ENCODE assay signal across 8 cellular contexts in genomic region chr16:2979669-2980226, GRCh38. TPM values are rescaled to one million over a fixed set of nuclear protein-coding genes. Genes with fewer than 3 reads are reported as not detected.
DNase-seq lines count a peak whose midpoint lies in the region; ATAC-seq and TF ChIP-seq lines count a peak whose summit lies in the region.

No MANE protein-coding gene starts in this region.

- H3K4me3 ChIP-seq in DND-41 (ENCODE audit: low read depth in 1 of 2, low read length in 2 of 2): peak overlapping the region; percentile 77 to 82
- H3K4me3 ChIP-seq in H7 (ENCODE audit: insufficient read depth, low read depth, low read length): peak overlapping the region; percentile 94
- H3K4me3 ChIP-seq in SK-N-SH (ENCODE audit: low read depth in 2 of 2, low read length in 1 of 2): peak overlapping the region; percentile 69
- peak overlapping the region; percentile 79 for H3K4me3 ChIP-seq in fibroblast of villous mesenchyme (ENCODE audit: low read depth, low read length)
- peak overlapping the region; percentile 83 for H3K4me3 ChIP-seq in skeletal muscle satellite cell (ENCODE audit: low read length)

- H3K36me3 ChIP-seq in DND-41 (ENCODE audit: insufficient read depth, low read length) (peaks cover 47% of the 10 kb centered on the region), H7 (replicated peaks; ENCODE audit: control insufficient read depth, insufficient read depth, low read length) (peaks cover 19% of the 10 kb centered on the region), SK-N-SH (replicated peaks in 1 of 2; ENCODE audit: control insufficient read depth in 1 of 2, insufficient read depth in 2 of 2, low read length in 1 of 2) (no peaks in the 10 kb centered on the region), skeletal muscle satellite cell (ENCODE audit: insufficient read depth, low read length) (no peaks in the 10 kb centered on the region)

- H3K79me2 ChIP-seq in DND-41 (ENCODE audit: insufficient read depth, low read length) (peaks cover 63% of the 10 kb centered on the region), SK-N-SH (ENCODE audit: insufficient read depth) (peaks cover 16% of the 10 kb centered on the region; the same call in 1 of the 2 replicates)

- TF ChIP-seq CTCF in DND-41 (IDR thresholded peaks at IDR 0.05; ENCODE audit: borderline replicate concordance, extremely low read depth, low read length, poor library complexity, severe bottlenecking) (no peak), SK-N-SH (IDR thresholded peaks at IDR 0.05) (no peak), fibroblast of villous mesenchyme (IDR thresholded peaks at IDR 0.05; ENCODE audit: insufficient read depth, low read depth, low read length) (no peak)

- H3K27ac ChIP-seq in DND-41 (ENCODE audit: low read length) (peak overlapping the region; percentile 100), SK-N-SH (ENCODE audit: low read depth in 2 of 2, low read length in 1 of 2) (no peak overlapping the region; a peak in 1 of 4 replicates)

- H3K9me3 ChIP-seq in DND-41 (ENCODE audit: insufficient read depth, low read length, severe bottlenecking): no peaks in the 10 kb centered on the region
- H3K9me3 ChIP-seq in SK-N-SH: no peaks in the 10 kb centered on the region
- no peaks in the 10 kb centered on the region for H3K9me3 ChIP-seq in skeletal muscle satellite cell (replicated peaks; ENCODE audit: low read length)

- H3K27me3 ChIP-seq in DND-41 (ENCODE audit: insufficient read depth, low read length, poor library complexity) (no peaks in the 10 kb centered on the region), H7 (ENCODE audit: control insufficient read depth, insufficient read depth, low read length) (no peaks in the 10 kb centered on the region), SK-N-SH (ENCODE audit: insufficient read depth) (no peaks in the 10 kb centered on the region), skeletal muscle satellite cell (ENCODE audit: control insufficient read depth, insufficient read depth, low read length) (no peaks in the 10 kb centered on the region)

- H3K4me2 ChIP-seq in DND-41 (ENCODE audit: insufficient read depth, low read length) (peak overlapping the region; percentile 84), SK-N-SH (peak overlapping the region; percentile 98), skeletal muscle satellite cell (ENCODE audit: low read length) (peak overlapping the region; percentile 96)

- H4K20me1 ChIP-seq in DND-41 (ENCODE audit: insufficient read depth, low read length) (peaks cover 40% of the 10 kb centered on the region), SK-N-SH (ENCODE audit: insufficient read depth) (no peaks in the 10 kb centered on the region)

- H3K4me1 ChIP-seq in DND-41 (ENCODE audit: insufficient read depth, low read length) (peaks cover 67% of the 10 kb centered on the region), SK-N-SH (ENCODE audit: control insufficient read depth in 1 of 2, insufficient read depth in 2 of 2, low read depth in 1 of 2, low read length in 1 of 2) (peaks cover 4 to 10% of the 10 kb centered on the region in 2 experiments; a peak in 2 of 4 replicates), skeletal muscle satellite cell (ENCODE audit: control insufficient read depth, insufficient read depth, low read length) (peaks cover 17% of the 10 kb centered on the region)

- TF ChIP-seq RAD21 in SK-N-SH (IDR thresholded peaks at IDR 0.05; ENCODE audit: low read length): no peak

- POLR2A ChIA-PET in SK-N-SH (lab: Yijun Ruan, JAX): interaction anchor here (0.6 to 2.2 kb wide), 3 partner anchors 10 to 70 kb away, joined by 3 to 12 read pairs (median 4); partner anchors contain the start of gene PAQR4

- ATAC-seq in DND-41 (ENCODE audit: insufficient read depth, low read depth) (peak; percentile 46), sciatic nerve (no peak)

- H3K9ac ChIP-seq in DND-41 (ENCODE audit: low read depth, low read length): peak overlapping the region; percentile 100
- H3K9ac ChIP-seq in SK-N-SH: peak overlapping the region; percentile 93; the same call in 1 of the 2 replicates
- H3K9ac ChIP-seq in skeletal muscle satellite cell (ENCODE audit: low read depth, low read length): peak overlapping the region; percentile 97

- no peaks in the 10 kb centered on the region for H3K9me2 ChIP-seq in SK-N-SH

- CTCF ChIA-PET in SK-N-SH (lab: Yijun Ruan, JAX): interaction anchor here (1.2 kb wide), 1 partner anchor 18 kb away, joined by 4 read pairs; no protein-coding TSS in a partner anchor

- peak; percentile 70 for DNase-seq in DND-41
- DNase-seq in H7: peak; percentile 95
- peak; percentile 67 for DNase-seq in SK-N-SH
- no peak for DNase-seq in fibroblast of villous mesenchyme (ENCODE audit: low read depth)
- no peak for DNase-seq in dermis blood vessel endothelial cell
- DNase-seq in sciatic nerve (ENCODE audit: low spot score): no peak
- no peak for DNase-seq in activated gamma-delta T cell treated with Interleukin-2 at 50 U/mL for 16 hours

- 3% methylated on average over 22 of the region's 43 CpGs for WGBS in SK-N-SH (ENCODE audit: low lambda C conversion rate)

- TF ChIP-seq EP300 in SK-N-SH (IDR thresholded peaks at IDR 0.05; ENCODE audit: borderline replicate concordance in 1 of 2, low read depth in 1 of 2, low read length in 1 of 2): no peak

- H3F3A ChIP-seq in SK-N-SH (replicated peaks; ENCODE audit: insufficient read depth): peaks cover 10% of the 10 kb centered on the region

- intact Hi-C loops in sciatic nerve (cut with DNase I): no loop called here

- H2AFZ ChIP-seq in DND-41 (ENCODE audit: low read depth, low read length): peak overlapping the region; percentile 83
- peak overlapping the region; percentile 65; the same call in 1 of the 2 replicates for H2AFZ ChIP-seq in SK-N-SH (ENCODE audit: low read depth)

TF ChIP-seq in SK-N-SH, 30 proteins besides CTCF, POLR2A, EP300 and RAD21 (continues in another document):
- TF ChIP-seq IRF3 (IDR thresholded peaks at IDR 0.05; ENCODE audit: low read depth, low read length): no peak
- TF ChIP-seq NRF1 (IDR thresholded peaks at IDR 0.05; ENCODE audit: low read depth, low read length): no peak
- no peak for TF ChIP-seq RXRA (IDR thresholded peaks at IDR 0.05; ENCODE audit: borderline replicate concordance, low read depth)
- TF ChIP-seq, protein P1, sequence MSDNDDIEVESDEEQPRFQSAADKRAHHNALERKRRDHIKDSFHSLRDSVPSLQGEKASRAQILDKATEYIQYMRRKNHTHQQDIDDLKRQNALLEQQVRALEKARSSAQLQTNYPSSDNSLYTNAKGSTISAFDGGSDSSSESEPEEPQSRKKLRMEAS (IDR thresholded peaks at IDR 0.05; ENCODE audit: low read depth): no peak
- no peak for TF ChIP-seq EZH2phosphoT487 (IDR thresholded peaks at IDR 0.05; ENCODE audit: borderline replicate concordance, low read depth)

RNA-seq across cellular contexts. Expression of gene PKMYT1, which starts 0.5 kb away (rescaled TPM):
- 85.4 and 94.0 TPM in 2 replicates for total RNA-seq in H7 (2014; rRNA removed; shearing (Covaris generic))
- polyA plus RNA-seq in SK-N-SH (2012; rRNA removed): 5.3 and 8.5 TPM in 2 replicates
- polyA plus RNA-seq in SK-N-SH (2012; cell fraction: cytosol; rRNA removed): 3.2 and 6.7 TPM in 2 replicates
- polyA plus RNA-seq in SK-N-SH (2012; cell fraction: nucleus; rRNA removed): 29.4 and 73.9 TPM in 2 replicates
- 6.9 and 8.4 TPM in 2 replicates for total RNA-seq in fibroblast of villous mesenchyme
- total RNA-seq in skeletal muscle satellite cell (2012; rRNA removed): 17.0 and 19.9 TPM in 2 replicates
- total RNA-seq in dermis blood vessel endothelial cell: 4.4 and 10.6 TPM in 2 replicates
- total RNA-seq in sciatic nerve: 1.9 TPM

RNA-seq across cellular contexts. Expression of gene PAQR4, which starts 10.6 kb away (rescaled TPM):
- total RNA-seq in H7 (2014; rRNA removed; shearing (Covaris generic)): 62.6 and 65.6 TPM in 2 replicates
- 8.4 and 8.8 TPM in 2 replicates for polyA plus RNA-seq in SK-N-SH (2012; rRNA removed)
- 4.6 and 7.1 TPM in 2 replicates for polyA plus RNA-seq in SK-N-SH (2012; cell fraction: cytosol; rRNA removed)
- 12.8 and 17.6 TPM in 2 replicates for polyA plus RNA-seq in SK-N-SH (2012; cell fraction: nucleus; rRNA removed)
- 4.3 and 5.2 TPM in 2 replicates for total RNA-seq in fibroblast of villous mesenchyme
- 5.8 and 10.7 TPM in 2 replicates for total RNA-seq in skeletal muscle satellite cell (2012; rRNA removed)
- total RNA-seq in dermis blood vessel endothelial cell: 9.4 and 12.8 TPM in 2 replicates
- 6.6 TPM for total RNA-seq in sciatic nerve

RNA-seq across cellular contexts. Expression of gene KREMEN2, which starts 15.7 kb away (rescaled TPM):
- total RNA-seq in H7 (2014; rRNA removed; shearing (Covaris generic)): 17.6 and 20.9 TPM in 2 replicates
- 0.24 and 0.77 TPM in 2 replicates for polyA plus RNA-seq in SK-N-SH (2012; rRNA removed)
- polyA plus RNA-seq in SK-N-SH (2012; cell fraction: cytosol; rRNA removed): 0.28 and 0.46 TPM in 2 replicates
- 1.7 and 2.9 TPM in 2 replicates for polyA plus RNA-seq in SK-N-SH (2012; cell fraction: nucleus; rRNA removed)
- under 0.01 TPM in 1 of 2 replicates, not detected in the other for total RNA-seq in fibroblast of villous mesenchyme
- total RNA-seq in skeletal muscle satellite cell (2012; rRNA removed): 1.3 TPM in 1 of 2 replicates, not detected in the other
- not detected in 2 replicates for total RNA-seq in dermis blood vessel endothelial cell
- not detected for total RNA-seq in sciatic nerve

RNA-seq across cellular contexts. Expression of gene CLDN9, which starts 33.0 kb away (rescaled TPM):
- 0.21 and 0.48 TPM in 2 replicates for total RNA-seq in H7 (2014; rRNA removed; shearing (Covaris generic))
- polyA plus RNA-seq in SK-N-SH (2012; rRNA removed): 0.08 TPM in 1 of 2 replicates, not detected in the other
- polyA plus RNA-seq in SK-N-SH (2012; cell fraction: cytosol; rRNA removed): not detected in 2 replicates
- polyA plus RNA-seq in SK-N-SH (2012; cell fraction: nucleus; rRNA removed): 0.52 and 0.67 TPM in 2 replicates
- total RNA-seq in fibroblast of villous mesenchyme (not detected in 2 replicates), dermis blood vessel endothelial cell (not detected in 2 replicates), sciatic nerve (0.53 TPM)
- not detected in 2 replicates for total RNA-seq in skeletal muscle satellite cell (2012; rRNA removed)

RNA-seq across cellular contexts. Expression of gene CLDN6, which starts 38.2 kb away (rescaled TPM):
- 426 and 528 TPM in 2 replicates for total RNA-seq in H7 (2014; rRNA removed; shearing (Covaris generic))
- 0.20 and 0.24 TPM in 2 replicates for polyA plus RNA-seq in SK-N-SH (2012; rRNA removed)
- 0.20 and 0.22 TPM in 2 replicates for polyA plus RNA-seq in SK-N-SH (2012; cell fraction: cytosol; rRNA removed)
- 0.29 and 0.59 TPM in 2 replicates for polyA plus RNA-seq in SK-N-SH (2012; cell fraction: nucleus; rRNA removed)
- not detected in 2 replicates for total RNA-seq in fibroblast of villous mesenchyme
- not detected in 2 replicates for total RNA-seq in skeletal muscle satellite cell (2012; rRNA removed)
- not detected in 2 replicates for total RNA-seq in dermis blood vessel endothelial cell
- not detected for total RNA-seq in sciatic nerve

Comparison
In these comparisons a context has a peak if more than half of its experiments do, and no peak if none do; other contexts are left out.
1. DNase-seq: peak in DND-41 (single experiment), H7 (single experiment) and SK-N-SH (single experiment); none in fibroblast of villous mesenchyme (single experiment), dermis blood vessel endothelial cell (single experiment), sciatic nerve (single experiment) and activated gamma-delta T cell treated with Interleukin-2 at 50 U/mL for 16 hours (single experiment).
2. RNA of gene KREMEN2, which starts 15.7 kb away (total RNA-seq): 17.6 to 20.9 TPM in H7; not detected in sciatic nerve (single experiment), under 0.01 TPM in fibroblast of villous mesenchyme and not detected in dermis blood vessel endothelial cell; every median in the first group is over 10 times any median in the second.
3. Peak in every context shown above with its lines, with median percentiles within 50 percentile points of each other: H3K4me2 ChIP-seq, H3K4me3 ChIP-seq and H3K9ac ChIP-seq.